14 cellular contexts compared by ENCODE assay signal in genomic region chr17:45813051-45813731, GRCh38. TPM values are rescaled to one million over a fixed set of nuclear protein-coding genes. Genes with fewer than 3 reads are reported as not detected.
DNase-seq lines count a peak whose midpoint lies in the region; ATAC-seq and TF ChIP-seq lines count a peak whose summit lies in the region.
"Had no signal": no experiment of that assay in that cellular context is flagged by ENCODE, and none has a peak within 500 bp of the region (broad histone marks: within the 10 kb centered on the region; RNA-seq: fewer than 3 reads in every experiment).

No MANE protein-coding gene starts in this region.

- H3K4me3 ChIP-seq in cardiac muscle cell (no peak overlapping the region), brain microvascular endothelial cell (ENCODE audit: low read depth, low read length) (no peak overlapping the region), PC-9 (no peak overlapping the region)

- no peak overlapping the region for H3K4me3 Mint-ChIP-seq in type B pancreatic cell

- H3K36me3 Mint-ChIP-seq in type B pancreatic cell = no peaks in the 10 kb centered on the region

- BruUV-seq in PC-9 (replicated peaks; lab: Mats Ljungman, UMichigan) = no TSS peak

- no peak overlapping the region for H3K27ac Mint-ChIP-seq in type B pancreatic cell

- intact Hi-C loops in Right ventricle myocardium inferior (cut with DNase I) = no loop called here
- intact Hi-C loops in PC-9 (cut with micrococcal nuclease; ENCODE audit: unreplicated experiment) = no loop called here

- H2AFZ ChIP-seq in PC-9 = no peak overlapping the region

- ATAC-seq in Right ventricle myocardium inferior = no peak
- no peak for ATAC-seq in HG03354 (IDR thresholded peaks at IDR 0.05; ENCODE audit: poor library complexity, severe bottlenecking, unreplicated experiment)

- H4K20me1 ChIP-seq in PC-9 (ENCODE audit: insufficient read depth) = no peaks in the 10 kb centered on the region

- TF ChIP-seq CTCF in cardiac muscle cell (IDR thresholded peaks at IDR 0.05; ENCODE audit: low read depth, low read length) (peak; percentile 44), brain microvascular endothelial cell (IDR thresholded peaks at IDR 0.05; ENCODE audit: low read depth, low read length, missing control alignments) (peak; percentile 56), type B pancreatic cell (conservative IDR thresholded peaks at IDR 0.05) (peak; percentile 67), PC-9 (conservative IDR thresholded peaks at IDR 0.05) (no peak)

- H3K79me2 ChIP-seq in PC-9 (ENCODE audit: low read depth) = no peaks in the 10 kb centered on the region

- no peaks in the 10 kb centered on the region for H3K9me3 ChIP-seq in cardiac muscle cell (ENCODE audit: low read depth)
- H3K9me3 ChIP-seq in PC-9 (ENCODE audit: insufficient read depth, low read depth) = peaks cover 4% of the 10 kb centered on the region; the same call in 1 of the 2 replicates

- POLR2A ChIA-PET in PC-9 (lab: Charles Lee; ENCODE audit: unreplicated experiment) = no interaction called here

- H3K27me3 Mint-ChIP-seq in type B pancreatic cell = peaks cover 42% of the 10 kb centered on the region

- in situ Hi-C loops in brain microvascular endothelial cell (cut with HindIII; ENCODE audit: low pct_ligation_motif_present, low sequenced_read_pairs) = no loop called here

- no peaks in the 10 kb centered on the region for H3K27me3 ChIP-seq in cardiac muscle cell
- no peaks in the 10 kb centered on the region for H3K27me3 ChIP-seq in brain microvascular endothelial cell (replicated peaks)
- peaks cover 71% of the 10 kb centered on the region for H3K27me3 ChIP-seq in PC-9 (ENCODE audit: insufficient read depth, low read depth)

- no peaks in the 10 kb centered on the region for H3K4me1 ChIP-seq in cardiac muscle cell (ENCODE audit: low read depth)
- H3K4me1 ChIP-seq in PC-9 (replicated peaks; ENCODE audit: insufficient read depth) = no peaks in the 10 kb centered on the region

- no peaks in the 10 kb centered on the region for H3F3A ChIP-seq in PC-9 (ENCODE audit: insufficient read depth, low read depth)

- no peaks in the 10 kb centered on the region for H3K9me3 Mint-ChIP-seq in type B pancreatic cell

- H3K27ac ChIP-seq in cardiac muscle cell (no peak overlapping the region), brain microvascular endothelial cell (no peak overlapping the region), PC-9 (no peak overlapping the region)

- H3K4me2 ChIP-seq in PC-9 = no peak overlapping the region

- no peaks in the 10 kb centered on the region for H3K9me2 ChIP-seq in PC-9 (ENCODE audit: insufficient read depth)

- peak; percentile 29 to 63 for DNase-seq in cardiac muscle cell (ENCODE audit: low read depth in 1 of 2, low spot score in 1 of 2)
- DNase-seq in Right ventricle myocardium inferior (ENCODE audit: missing footprints) = no peak
- no peak for DNase-seq in brain microvascular endothelial cell
- DNase-seq in islet precursor cell = peak; percentile 88
- no peak for DNase-seq in type B pancreatic cell (ENCODE audit: extremely low spot score, unreplicated experiment)
- no peak for DNase-seq in PC-9
- no peak for DNase-seq in UCSD-AML1 (lab: John Stamatoyannopoulos, UW; ENCODE audit: unreplicated experiment)
- DNase-seq: ACHN; activated gamma-delta T cell treated with Interleukin-2 at 50 U/mL for 16 hours; KBM-7; stimulated activated naive CD4-positive, alpha-beta T cell had no signal

- CTCF ChIA-PET in PC-9 (lab: Charles Lee) = no interaction called here

- H3K36me3 ChIP-seq in cardiac muscle cell (no peaks in the 10 kb centered on the region), brain microvascular endothelial cell (replicated peaks) (no peaks in the 10 kb centered on the region), PC-9 (ENCODE audit: low read depth) (no peaks in the 10 kb centered on the region)

- H3K4me1 Mint-ChIP-seq in type B pancreatic cell (ENCODE audit: unreplicated experiment) = peaks cover 4% of the 10 kb centered on the region

RNA-seq across cellular contexts. Expression of gene CRHR1, which starts 29.1 kb away (rescaled TPM):
- 0.11 and 0.86 TPM in 2 replicates for total RNA-seq in cardiac muscle cell
- polyA plus RNA-seq in cardiac muscle cell = 0.27 TPM in 1 of 2 replicates, not detected in the other
- not detected for total RNA-seq in Right ventricle myocardium inferior
- 0.17 and 0.43 TPM in 2 replicates for total RNA-seq in type B pancreatic cell (ENCODE audit: low replicate concordance)
- not detected in 2 replicates for total RNA-seq in PC-9 (2021)
- total RNA-seq: dermis microvascular lymphatic vessel endothelial cell, myocyte had no signal

RNA-seq across cellular contexts. Expression of gene SPPL2C, which starts 31.5 kb away (rescaled TPM):
- 0.12 TPM in 1 of 2 replicates, not detected in the other for total RNA-seq in cardiac muscle cell
- not detected in 2 replicates for polyA plus RNA-seq in cardiac muscle cell
- total RNA-seq in Right ventricle myocardium inferior = not detected
- not detected in 2 replicates for total RNA-seq in type B pancreatic cell (ENCODE audit: low replicate concordance)
- not detected in 2 replicates for total RNA-seq in PC-9 (2021)
- total RNA-seq: dermis microvascular lymphatic vessel endothelial cell, myocyte had no signal

Comparison
In these comparisons a context has a peak if more than half of its experiments do, and no peak if none do; other contexts are left out.
1. DNase-seq: peak in cardiac muscle cell (2 of 2) and islet precursor cell (single experiment); none in Right ventricle myocardium inferior (single experiment), brain microvascular endothelial cell (single experiment), type B pancreatic cell (single experiment), PC-9 (0 of 2) and UCSD-AML1 (single experiment).